Comparison of ENCODE assay signal across 8 cellular contexts in the genomic region with DNA sequence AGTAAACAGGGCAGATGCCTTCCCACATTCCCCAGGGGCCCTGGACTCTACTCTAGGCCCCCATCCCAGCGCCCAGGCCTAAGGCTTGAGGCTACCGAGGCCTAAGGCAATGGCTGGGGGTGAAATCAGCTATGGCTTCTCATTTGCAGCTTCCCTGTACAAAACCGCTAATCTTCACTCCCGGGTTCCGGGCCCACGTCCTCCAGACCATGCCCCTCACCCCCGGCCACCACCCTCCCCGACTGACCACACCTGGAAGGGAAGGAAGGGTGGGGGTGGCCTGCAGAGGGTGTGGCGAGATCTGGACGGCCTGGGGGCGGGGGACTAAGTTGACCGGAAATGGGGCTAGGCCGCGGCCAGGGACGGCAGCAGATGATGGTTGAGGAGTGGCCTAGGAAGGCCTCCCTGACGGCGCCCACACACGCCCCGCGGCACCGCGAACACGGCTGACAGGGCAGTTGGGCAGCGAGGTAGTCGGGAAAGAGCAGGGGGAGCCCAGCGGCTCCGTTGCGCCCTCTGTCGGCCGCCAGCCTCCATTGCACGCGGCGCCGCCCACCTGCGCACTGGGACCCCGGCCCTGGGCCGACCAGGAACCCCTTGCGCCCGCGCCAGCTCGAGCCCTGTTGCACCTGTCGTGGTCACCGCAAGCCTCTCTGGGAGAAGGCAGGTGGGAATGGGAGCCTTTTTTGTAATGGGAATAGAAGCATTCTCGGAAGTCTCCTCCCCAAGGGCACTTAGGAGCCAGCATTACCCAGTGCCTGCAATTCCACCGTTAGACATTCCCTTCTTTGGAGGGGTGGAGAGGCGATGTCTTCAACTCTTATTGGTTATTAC.
DNase-seq lines count a peak whose midpoint lies in the region; ATAC-seq, FAIRE-seq and TF ChIP-seq lines count a peak whose summit lies in the region.

No MANE protein-coding gene starts in this region.

- TF ChIP-seq CTCF in BJ (IDR thresholded peaks at IDR 0.05; ENCODE audit: insufficient read depth, low read depth, low read length) = peak; percentile 82
- TF ChIP-seq CTCF in RWPE1 (conservative IDR thresholded peaks at IDR 0.05; ENCODE audit: low read depth) = peak; percentile 93
- peak; percentile 91 for TF ChIP-seq CTCF in foreskin keratinocyte (conservative IDR thresholded peaks at IDR 0.05)
- peak; percentile 93 for TF ChIP-seq CTCF in neural progenitor cell (IDR thresholded peaks at IDR 0.05)

- H3K4me2 ChIP-seq in neural progenitor cell = peak overlapping the region; percentile 68

- H3K4me3 Mint-ChIP-seq in neural progenitor cell = no peak overlapping the region

- H3K36me3 ChIP-seq in BJ (ENCODE audit: control insufficient read depth, insufficient read depth, low read length) (no peaks in the 10 kb centered on the region), neural progenitor cell (no peaks in the 10 kb centered on the region)

- no peaks in the 10 kb centered on the region for H3K9me3 ChIP-seq in neural progenitor cell (ENCODE audit: low read depth)

- POLR2A ChIA-PET in BJ (lab: Charles Lee) = no interaction called here
- POLR2A ChIA-PET in RWPE1 (lab: Yijun Ruan, JAX; ENCODE audit: low non-redundant PET) = interaction anchor here (0.6 kb wide), 1 partner anchor 863 kb away, joined by 3 read pairs; no protein-coding TSS in a partner anchor

- no peak overlapping the region for H3K27ac Mint-ChIP-seq in neural progenitor cell

- peaks cover 18% of the 10 kb centered on the region for H3K4me1 ChIP-seq in foreskin keratinocyte
- H3K4me1 ChIP-seq in neural progenitor cell = no peaks in the 10 kb centered on the region

- no peaks in the 10 kb centered on the region for H3K9me3 Mint-ChIP-seq in neural progenitor cell

- H4K20me1 ChIP-seq in neural progenitor cell (ENCODE audit: low read depth) = no peaks in the 10 kb centered on the region

- H3K4me3 ChIP-seq in BJ (ENCODE audit: low read depth, low read length) (peak overlapping the region; percentile 12), neural progenitor cell (peak overlapping the region; percentile 30)

- no peak overlapping the region for H3K9ac ChIP-seq in neural progenitor cell

- no peaks in the 10 kb centered on the region for H3K27me3 ChIP-seq in BJ (ENCODE audit: control insufficient read depth, insufficient read depth, low read length)
- H3K27me3 ChIP-seq in foreskin keratinocyte = no peaks in the 10 kb centered on the region
- H3K27me3 ChIP-seq in neural progenitor cell = peaks cover 20% of the 10 kb centered on the region

- H3K27ac ChIP-seq in RWPE1 (peak overlapping the region; percentile 62), foreskin keratinocyte (no peak overlapping the region), neural progenitor cell (no peak overlapping the region), temporal lobe (ENCODE audit: low read depth, low read length) (peak overlapping the region; percentile 92)

- peaks cover 6% of the 10 kb centered on the region for H3K27me3 Mint-ChIP-seq in neural progenitor cell (ENCODE audit: insufficient read depth, low read depth)

- H3K4me1 Mint-ChIP-seq in neural progenitor cell = peaks cover 24% of the 10 kb centered on the region

- no peak for DNase-seq in BJ (ENCODE audit: low read depth)
- peak; percentile 76 for DNase-seq in GM19239 (ENCODE audit: insufficient read length, low spot score)
- peak; percentile 39 for DNase-seq in HT1080 (ENCODE audit: low read depth)
- DNase-seq in RWPE1 (ENCODE audit: low spot score) = peak; percentile 67
- DNase-seq in activated gamma-delta T cell (lab: John Stamatoyannopoulos, UW) = peak; percentile 28
- no peak for DNase-seq in foreskin keratinocyte
- DNase-seq in neural progenitor cell (ENCODE audit: low spot score) = peak; percentile 71

- CTCF ChIA-PET in BJ (lab: Yijun Ruan, JAX) = interaction anchor here (0.7 to 3.9 kb wide), 17 partner anchors 9 to 283 kb away, joined by 3 to 24 read pairs (median 4); no protein-coding TSS in a partner anchor
- CTCF ChIA-PET in RWPE1 (lab: Yijun Ruan, JAX) = interaction anchor here (0.6 to 1.0 kb wide), 5 partner anchors 78 to 600 kb away, joined by 3 to 7 read pairs (median 3); no protein-coding TSS in a partner anchor

- no peaks in the 10 kb centered on the region for H3K36me3 Mint-ChIP-seq in neural progenitor cell

- no peaks in the 10 kb centered on the region for H3K79me2 ChIP-seq in neural progenitor cell (ENCODE audit: low read depth)

- ATAC-seq in foreskin keratinocyte = peak; percentile 13

- no peaks in the 10 kb centered on the region for H3F3A ChIP-seq in neural progenitor cell (ENCODE audit: low read depth)

- H2AFZ ChIP-seq in neural progenitor cell (replicated peaks) = peak overlapping the region; percentile 80

- FAIRE-seq in GM19239 (lab: Jason Lieb, UNC) = peak; percentile 75

Comparison
In these comparisons a context has a peak if more than half of its experiments do, and no peak if none do; other contexts are left out.
1. DNase-seq: peak in GM19239 (single experiment), HT1080 (single experiment), RWPE1 (single experiment), activated gamma-delta T cell (single experiment) and neural progenitor cell (single experiment); none in BJ (single experiment) and foreskin keratinocyte (0 of 2).
2. H3K27ac ChIP-seq: peak in RWPE1 (single experiment) and temporal lobe (single experiment); none in foreskin keratinocyte (single experiment) and neural progenitor cell (single experiment).
3. Peak in every context shown above with its lines, with median percentiles within 50 percentile points of each other: CTCF ChIP-seq.